10 cellular contexts compared by ENCODE assay signal in genomic region chr5:172640139-172640538, GRCh38. TPM values are rescaled to one million over a fixed set of nuclear protein-coding genes. Genes with fewer than 3 reads are reported as not detected.
DNase-seq lines count a peak whose midpoint lies in the region; ATAC-seq and TF ChIP-seq lines count a peak whose summit lies in the region.
"Had no signal": no experiment of that assay in that cellular context is flagged by ENCODE, and none has a peak within 500 bp of the region (broad histone marks: within the 10 kb centered on the region; RNA-seq: fewer than 3 reads in every experiment).

No MANE protein-coding gene starts in this region.

- H3K36me3 Mint-ChIP-seq in CD4-positive, CD25-positive, alpha-beta regulatory T cell: no peaks in the 10 kb centered on the region
- H3K36me3 Mint-ChIP-seq in chondrocyte (ENCODE audit: low read depth): no peaks in the 10 kb centered on the region
- H3K36me3 Mint-ChIP-seq in activated CD4-positive, alpha-beta T cell treated with anti-CD3 and anti-CD28 coated beads for 36 hours (ENCODE audit: low read depth): no peaks in the 10 kb centered on the region

- no peaks in the 10 kb centered on the region for H3K9me3 ChIP-seq in CD4-positive, CD25-positive, alpha-beta regulatory T cell (ENCODE audit: control insufficient read depth in 2 of 2, low read length in 2 of 2)
- H3K9me3 ChIP-seq: right atrium auricular region had no signal

- no peak overlapping the region for H3K27ac ChIP-seq in CD4-positive, CD25-positive, alpha-beta regulatory T cell (ENCODE audit: insufficient read depth, low read length, poor library complexity, severe bottlenecking)

- peaks cover 0 to 5% (median 2%) of the 10 kb centered on the region in 4 donors for H3K4me1 Mint-ChIP-seq in CD4-positive, CD25-positive, alpha-beta regulatory T cell
- H3K4me1 Mint-ChIP-seq in chondrocyte (ENCODE audit: low read depth): peaks cover 22% of the 10 kb centered on the region
- no peaks in the 10 kb centered on the region for H3K4me1 Mint-ChIP-seq in activated CD4-positive, alpha-beta T cell treated with anti-CD3 and anti-CD28 coated beads for 36 hours

- no peak for ATAC-seq in CD4-positive, CD25-positive, alpha-beta regulatory T cell (ENCODE audit: low read depth in 2 of 2)
- no peak for ATAC-seq in GM19455 (IDR thresholded peaks at IDR 0.05; ENCODE audit: unreplicated experiment)
- no peak for ATAC-seq in activated CD4-positive, alpha-beta T cell treated with anti-CD3 and anti-CD28 coated beads for 36 hours

- H3K27ac Mint-ChIP-seq in CD4-positive, CD25-positive, alpha-beta regulatory T cell: no peak overlapping the region
- H3K27ac Mint-ChIP-seq in chondrocyte (ENCODE audit: unreplicated experiment): no peak overlapping the region
- H3K27ac Mint-ChIP-seq in activated CD4-positive, alpha-beta T cell treated with anti-CD3 and anti-CD28 coated beads for 36 hours: no peak overlapping the region

- peaks cover 0 to 1% (median 0%) of the 10 kb centered on the region in 7 donors for H3K9me3 Mint-ChIP-seq in CD4-positive, CD25-positive, alpha-beta regulatory T cell
- H3K9me3 Mint-ChIP-seq in chondrocyte (ENCODE audit: low read depth): no peaks in the 10 kb centered on the region
- no peaks in the 10 kb centered on the region for H3K9me3 Mint-ChIP-seq in activated CD4-positive, alpha-beta T cell treated with anti-CD3 and anti-CD28 coated beads for 36 hours (ENCODE audit: low read depth)

- peaks cover 15% of the 10 kb centered on the region for H3K4me1 ChIP-seq in CD4-positive, CD25-positive, alpha-beta regulatory T cell (ENCODE audit: control insufficient read depth, insufficient read depth, low read length, poor library complexity, severe bottlenecking)

- peaks cover 52% of the 10 kb centered on the region for H3K27me3 Mint-ChIP-seq in CD4-positive, CD25-positive, alpha-beta regulatory T cell
- peaks cover 3% of the 10 kb centered on the region for H3K27me3 Mint-ChIP-seq in chondrocyte (ENCODE audit: low read depth)
- H3K27me3 Mint-ChIP-seq in activated CD4-positive, alpha-beta T cell treated with anti-CD3 and anti-CD28 coated beads for 36 hours: peaks cover 38% of the 10 kb centered on the region

- TF ChIP-seq CTCF in chondrocyte (IDR thresholded peaks at IDR 0.05): no peak
- no peak for TF ChIP-seq CTCF in GM13977 (IDR thresholded peaks at IDR 0.05; ENCODE audit: extremely low read depth, insufficient read depth, missing control alignments)

- CTCF ChIA-PET in activated CD4-positive, alpha-beta T cell treated with anti-CD3 and anti-CD28 coated beads for 36 hours (lab: Charles Lee): interaction anchor here (0.6 kb wide), 1 partner anchor 203 kb away, joined by 3 read pairs; no protein-coding TSS in a partner anchor

- peaks cover 13% of the 10 kb centered on the region for H3K27me3 ChIP-seq in CD4-positive, CD25-positive, alpha-beta regulatory T cell (ENCODE audit: control insufficient read depth, insufficient read depth, low read length)
- H3K27me3 ChIP-seq: right atrium auricular region had no signal

- H3K4me3 Mint-ChIP-seq in CD4-positive, CD25-positive, alpha-beta regulatory T cell: peak overlapping the region in 3 of 4 donors; percentile 41 to 56 (median 51)
- peak overlapping the region; percentile 58 for H3K4me3 Mint-ChIP-seq in chondrocyte (ENCODE audit: unreplicated experiment)
- H3K4me3 Mint-ChIP-seq in activated CD4-positive, alpha-beta T cell treated with anti-CD3 and anti-CD28 coated beads for 36 hours: no peak overlapping the region

- POLR2A ChIA-PET in activated CD4-positive, alpha-beta T cell treated with anti-CD3 and anti-CD28 coated beads for 36 hours (lab: Charles Lee): no interaction called here

- no peaks in the 10 kb centered on the region for H3K36me3 ChIP-seq in CD4-positive, CD25-positive, alpha-beta regulatory T cell (ENCODE audit: control insufficient read depth, insufficient read depth, low read length)
- H3K36me3 ChIP-seq: right atrium auricular region had no signal

- DNase-seq in CD4-positive, CD25-positive, alpha-beta regulatory T cell: no peak
- DNase-seq in Jurkat, Clone E6-1 (ENCODE audit: low read depth, low spot score): no peak
- DNase-seq in chondrocyte (ENCODE audit: low spot score): no peak
- DNase-seq in posterior vena cava (ENCODE audit: low spot score): peak; percentile 31
- no peak for DNase-seq in GM13977 (ENCODE audit: low spot score)
- DNase-seq in NCI-H128 (lab: John Stamatoyannopoulos, UW; ENCODE audit: unreplicated experiment): no peak
- no peak for DNase-seq in activated CD4-positive, alpha-beta T cell treated with anti-CD3 and anti-CD28 coated beads for 36 hours
- DNase-seq: effector memory CD4-positive, alpha-beta T cell had no signal

- intact Hi-C loops in posterior vena cava (cut with DNase I): loop anchor here (5.0 to 10.0 kb wide), 4 partner anchors 55 to 158 kb away; no protein-coding TSS in a partner anchor
- intact Hi-C loops in activated CD4-positive, alpha-beta T cell treated with anti-CD3 and anti-CD28 coated beads for 36 hours (cut with DNase I, micrococcal nuclease): loop anchor here in 1 of 2 experiments (2.0 to 5.0 kb wide), 2 partner anchors 57 to 163 kb away; no protein-coding TSS in a partner anchor

- in situ Hi-C loops in GM13977 (cut with MboI; ENCODE audit: low pct_unique_long_range_greater_than_20kb, low sequenced_read_pairs, unreplicated experiment): no loop called here

- H3K4me3 ChIP-seq in CD4-positive, CD25-positive, alpha-beta regulatory T cell (ENCODE audit: low read depth, low read length): no peak overlapping the region
- peak overlapping the region; percentile 55; the same call in 1 of the 2 replicates for H3K4me3 ChIP-seq in Jurkat, Clone E6-1 (ENCODE audit: low read length)

RNA-seq across cellular contexts. Expression of gene NEURL1B, which starts 0.9 kb away (rescaled TPM):
- 0.22 TPM for total RNA-seq in CD4-positive, CD25-positive, alpha-beta regulatory T cell
- not detected for polyA plus RNA-seq in CD4-positive, CD25-positive, alpha-beta regulatory T cell
- 16.0 TPM for polyA plus RNA-seq in Jurkat, Clone E6-1 (2012; ENCODE audit: insufficient read depth, insufficient read length)
- total RNA-seq in chondrocyte: 1.2 to 5.4 TPM (median 4.9 TPM) in 3 replicates
- total RNA-seq in posterior vena cava: 10 to 100 TPM; 32.9 to 38.6 TPM
- under 1 TPM; 0.16 to 0.19 TPM for total RNA-seq in activated CD4-positive, alpha-beta T cell treated with anti-CD3 and anti-CD28 coated beads for 36 hours
